Comparison of ENCODE assay signal across 14 cellular contexts in genomic region chr15:62739507-62739906, GRCh38.
DNase-seq lines count a peak whose midpoint lies in the region; FAIRE-seq and TF ChIP-seq lines count a peak whose summit lies in the region.
"Had no signal": no experiment of that assay in that cellular context is flagged by ENCODE, and none has a peak within 500 bp of the region (broad histone marks: within the 10 kb centered on the region; RNA-seq: fewer than 3 reads in every experiment).

No MANE protein-coding gene starts in this region.

- TF ChIP-seq POLR2A in spleen (IDR thresholded peaks at IDR 0.05) (no peak), esophagus squamous epithelium (IDR thresholded peaks at IDR 0.05) (no peak)

- no peak for TF ChIP-seq CTCF in spleen (IDR thresholded peaks at IDR 0.05 in 8 of 11, conservative IDR thresholded peaks at IDR 0.05 in 3 of 11)
- no peak for TF ChIP-seq CTCF in esophagus squamous epithelium (IDR thresholded peaks at IDR 0.05)

- WGBS in spleen, 5 donors: 73 to 88% (median 79%) methylated on average over 3 of the region's 3 CpGs
- WGBS in esophagus squamous epithelium, 2 donors: 67 to 71% methylated on average over 2 to 3 of the region's 3 CpGs

- intact Hi-C loops in spleen (cut with DNase I; ENCODE audit: low total_unique reads): no loop called here
- intact Hi-C loops in esophagus squamous epithelium (cut with DNase I): no loop called here

- DNase-seq in HCEC 1CT (peak; percentile 49), amniotic stem cell (lab: John Stamatoyannopoulos, UW) (peak; percentile 52), iris pigment epithelial cell (ENCODE audit: low read depth) (peak; percentile 40), urothelium cell line (ENCODE audit: low spot score) (peak; percentile 47), spleen (no peak), esophagus squamous epithelium (lab: John Stamatoyannopoulos, UW) (no peak), SKM-1 treated with dmso at 0.1 percent for 144 hours (lab: John Stamatoyannopoulos, UW; ENCODE audit: unreplicated experiment) (no peak)
- DNase-seq: activated CD4-positive, alpha-beta T cell treated with anti-CD3 and anti-CD28 coated beads, Interleukin-2, amount 10 ng/mL, durations not matched to agents 7 days and 5 days; activated T-cell treated with anti-CD3 and anti-CD28 coated beads, Interleukin-2, amount 50 U/mL, for 72 hours; NCI-H1092 treated with DMSO at 0.1 percent for 48 hours; psoas muscle; stimulated activated CD4-positive, alpha-beta T cell treated with anti-CD3 and anti-CD28 coated beads, Interleukin-4, amount 100 ng/mL, for 24 hours; stimulated activated naive CD4-positive, alpha-beta T cell treated with Interleukin-2 at 50 U/mL for 16 hours had no signal

- no peak for FAIRE-seq in urothelium cell line (lab: Jason Lieb, UNC)

- H3K27ac ChIP-seq in spleen: no peak overlapping the region
- H3K27ac ChIP-seq in esophagus squamous epithelium: no peak overlapping the region
- H3K27ac ChIP-seq: hepatocyte, psoas muscle had no signal

- H3K4me1 ChIP-seq in spleen: peaks cover 6 to 14% (median 7%) of the 10 kb centered on the region in 6 donors
- peaks cover 0 to 35% (median 4%) of the 10 kb centered on the region in 3 donors for H3K4me1 ChIP-seq in esophagus squamous epithelium

- H3K4me3 ChIP-seq in spleen: no peak overlapping the region
- H3K4me3 ChIP-seq in esophagus squamous epithelium: no peak overlapping the region
- H3K4me3 ChIP-seq: hepatocyte, psoas muscle had no signal

- no peaks in the 10 kb centered on the region for H3K36me3 ChIP-seq in spleen
- peaks cover 0 to 21% (median 0%) of the 10 kb centered on the region in 3 donors for H3K36me3 ChIP-seq in esophagus squamous epithelium

- no peaks in the 10 kb centered on the region for H3K27me3 ChIP-seq in spleen (replicated peaks in 1 of 7)
- H3K27me3 ChIP-seq in esophagus squamous epithelium: no peaks in the 10 kb centered on the region
- H3K27me3 ChIP-seq: hepatocyte had no signal

- H3K9me3 ChIP-seq in spleen: no peaks in the 10 kb centered on the region
- no peaks in the 10 kb centered on the region for H3K9me3 ChIP-seq in esophagus squamous epithelium
- H3K9me3 ChIP-seq: psoas muscle had no signal

Comparison
In these comparisons a context has a peak if more than half of its experiments do, and no peak if none do; other contexts are left out.
1. DNase-seq: peak in HCEC 1CT (single experiment), amniotic stem cell (single experiment), iris pigment epithelial cell (single experiment) and urothelium cell line (single experiment); none in spleen (single experiment), esophagus squamous epithelium (single experiment) and SKM-1 treated with dmso at 0.1 percent for 144 hours (single experiment).